Comparison of ENCODE assay signal across 1 cellular context in the genomic region with DNA sequence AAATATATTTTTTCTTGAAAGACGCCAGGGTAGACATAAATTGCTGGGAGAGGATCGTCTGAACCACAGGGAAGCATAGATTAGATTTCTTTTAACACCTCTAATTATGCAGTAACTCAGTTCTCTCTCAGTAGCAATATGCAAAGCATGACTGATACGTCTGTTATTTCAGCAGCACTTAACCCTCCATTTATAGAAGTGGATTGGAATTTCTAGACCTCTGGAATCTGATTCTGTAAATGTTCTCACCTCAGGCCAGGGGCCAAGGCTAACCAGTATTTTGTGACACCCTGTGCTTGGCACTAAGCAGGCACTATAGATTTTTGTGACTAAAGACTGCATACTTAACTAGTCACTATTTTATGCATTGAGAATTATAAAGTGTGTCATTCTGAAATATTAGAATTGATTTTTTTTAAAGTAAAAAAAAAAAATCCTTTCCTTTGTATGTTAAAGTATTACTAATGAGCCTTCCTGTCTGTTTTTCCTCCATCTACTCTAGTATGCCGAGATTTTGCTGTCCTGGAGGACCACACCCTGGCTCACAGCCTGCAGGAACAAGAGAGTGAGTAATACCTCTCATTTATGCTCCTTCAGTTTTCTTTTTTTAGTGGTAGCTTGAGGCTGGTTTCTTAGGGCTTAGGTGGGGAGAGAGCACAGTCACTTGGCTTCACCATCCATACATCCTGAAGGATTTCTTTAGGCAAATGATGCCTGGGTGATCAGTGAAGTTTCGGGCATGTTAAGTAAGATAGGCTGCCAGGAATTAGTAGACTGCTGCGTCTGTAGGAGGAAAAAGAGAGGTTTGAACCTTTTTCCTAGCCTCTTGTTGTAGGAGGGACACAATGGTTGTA.
TF ChIP-seq lines count a peak whose summit lies in the region.

No MANE protein-coding gene starts in this region.

TF ChIP-seq in Ishikawa, 13 proteins besides CTCF, POLR2A, EP300 and RAD21:
- TF ChIP-seq TEAD4 (IDR thresholded peaks at IDR 0.05) (peak; percentile 78), YY1 (IDR thresholded peaks at IDR 0.05; ENCODE audit: low read depth) (no peak), NFIC (IDR thresholded peaks at IDR 0.05) (peak; percentile 28; the same call in 1 of the 2 replicates), ZBTB7A (IDR thresholded peaks at IDR 0.05; ENCODE audit: low read depth) (no peak), TAF1 (IDR thresholded peaks at IDR 0.05; ENCODE audit: low read depth) (no peak), TCF12 (IDR thresholded peaks at IDR 0.05; ENCODE audit: low read depth) (no peak), FOXM1 (IDR thresholded peaks at IDR 0.05; ENCODE audit: borderline replicate concordance, low read depth) (no peak)
- TF ChIP-seq, protein P1, sequence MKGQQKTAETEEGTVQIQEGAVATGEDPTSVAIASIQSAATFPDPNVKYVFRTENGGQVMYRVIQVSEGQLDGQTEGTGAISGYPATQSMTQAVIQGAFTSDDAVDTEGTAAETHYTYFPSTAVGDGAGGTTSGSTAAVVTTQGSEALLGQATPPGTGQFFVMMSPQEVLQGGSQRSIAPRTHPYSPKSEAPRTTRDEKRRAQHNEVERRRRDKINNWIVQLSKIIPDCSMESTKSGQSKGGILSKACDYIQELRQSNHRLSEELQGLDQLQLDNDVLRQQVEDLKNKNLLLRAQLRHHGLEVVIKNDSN (IDR thresholded peaks at IDR 0.05), result no peak
- TF ChIP-seq, protein P2, sequence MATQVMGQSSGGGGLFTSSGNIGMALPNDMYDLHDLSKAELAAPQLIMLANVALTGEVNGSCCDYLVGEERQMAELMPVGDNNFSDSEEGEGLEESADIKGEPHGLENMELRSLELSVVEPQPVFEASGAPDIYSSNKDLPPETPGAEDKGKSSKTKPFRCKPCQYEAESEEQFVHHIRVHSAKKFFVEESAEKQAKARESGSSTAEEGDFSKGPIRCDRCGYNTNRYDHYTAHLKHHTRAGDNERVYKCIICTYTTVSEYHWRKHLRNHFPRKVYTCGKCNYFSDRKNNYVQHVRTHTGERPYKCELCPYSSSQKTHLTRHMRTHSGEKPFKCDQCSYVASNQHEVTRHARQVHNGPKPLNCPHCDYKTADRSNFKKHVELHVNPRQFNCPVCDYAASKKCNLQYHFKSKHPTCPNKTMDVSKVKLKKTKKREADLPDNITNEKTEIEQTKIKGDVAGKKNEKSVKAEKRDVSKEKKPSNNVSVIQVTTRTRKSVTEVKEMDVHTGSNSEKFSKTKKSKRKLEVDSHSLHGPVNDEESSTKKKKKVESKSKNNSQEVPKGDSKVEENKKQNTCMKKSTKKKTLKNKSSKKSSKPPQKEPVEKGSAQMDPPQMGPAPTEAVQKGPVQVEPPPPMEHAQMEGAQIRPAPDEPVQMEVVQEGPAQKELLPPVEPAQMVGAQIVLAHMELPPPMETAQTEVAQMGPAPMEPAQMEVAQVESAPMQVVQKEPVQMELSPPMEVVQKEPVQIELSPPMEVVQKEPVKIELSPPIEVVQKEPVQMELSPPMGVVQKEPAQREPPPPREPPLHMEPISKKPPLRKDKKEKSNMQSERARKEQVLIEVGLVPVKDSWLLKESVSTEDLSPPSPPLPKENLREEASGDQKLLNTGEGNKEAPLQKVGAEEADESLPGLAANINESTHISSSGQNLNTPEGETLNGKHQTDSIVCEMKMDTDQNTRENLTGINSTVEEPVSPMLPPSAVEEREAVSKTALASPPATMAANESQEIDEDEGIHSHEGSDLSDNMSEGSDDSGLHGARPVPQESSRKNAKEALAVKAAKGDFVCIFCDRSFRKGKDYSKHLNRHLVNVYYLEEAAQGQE (IDR thresholded peaks at IDR 0.05; ENCODE audit: low read depth), result no peak
